In genomic region chr1:36708587-36708986, GRCh38 we compare ENCODE assay signal across 30 cellular contexts.
"Had no signal": no experiment of that assay in that cellular context is flagged by ENCODE, and none has a peak within 500 bp of the region (broad histone marks: within the 10 kb centered on the region; RNA-seq: fewer than 3 reads in every experiment).

No MANE protein-coding gene starts in this region.

- H3K27ac Mint-ChIP-seq: activated CD4-positive, alpha-beta memory T cell treated with anti-CD3 and anti-CD28 coated beads for 36 hours; activated CD4-positive, alpha-beta T cell treated with anti-CD3 and anti-CD28 coated beads for 36 hours; activated CD4-positive, alpha-beta T cell treated with anti-CD3 and anti-CD28 coated beads, Interleukin-2, amount 10 ng/mL, durations not matched to agents 24 days and 14 days; activated CD8-positive, alpha-beta memory T cell treated with anti-CD3 and anti-CD28 coated beads, Interleukin-2, amount 10 ng/mL, durations not matched to agents 7 days and 5 days; activated CD8-positive, alpha-beta T cell treated with anti-CD3 and anti-CD28 coated beads, Interleukin-2, amount 10 ng/mL, durations not matched to agents 7 days and 5 days; activated naive CD4-positive, alpha-beta T cell treated with anti-CD3 and anti-CD28 coated beads, Interleukin-2, amount 10 ng/mL, durations not matched to agents 7 days and 5 days; activated naive CD4-positive, alpha-beta T cell treated with anti-CD3 and anti-CD28 coated beads, Interleukin-2, amount 50 U/mL, for 72 hours; activated naive CD8-positive, alpha-beta T cell treated with anti-CD3 and anti-CD28 coated beads, Interleukin-2, amount 10 ng/mL, durations not matched to agents 7 days and 5 days; dendritic cell treated with granulocyte-macrophage colony-stimulating factor and Interleukin-4, amounts not matched to agents 40 ng/mL and 50 ng/mL, for 4 days; T-helper 17 cell; T-helper 2 cell treated with Interferon-gamma antibody and Interleukin-4, amounts not matched to agents 5 μg/mL and 100 μg/mL, for 36 hours had no signal

- H3K4me3 ChIP-seq: coronary artery, dorsolateral prefrontal cortex, esophagus squamous epithelium had no signal

- H3K4me3 Mint-ChIP-seq: activated CD4-positive, alpha-beta memory T cell treated with anti-CD3 and anti-CD28 coated beads for 36 hours; activated CD4-positive, alpha-beta T cell treated with anti-CD3 and anti-CD28 coated beads for 36 hours; activated CD4-positive, alpha-beta T cell treated with anti-CD3 and anti-CD28 coated beads, Interleukin-2, amount 10 ng/mL, durations not matched to agents 24 days and 14 days; activated CD8-positive, alpha-beta memory T cell treated with anti-CD3 and anti-CD28 coated beads, Interleukin-2, amount 10 ng/mL, durations not matched to agents 7 days and 5 days; activated CD8-positive, alpha-beta T cell treated with anti-CD3 and anti-CD28 coated beads, Interleukin-2, amount 10 ng/mL, durations not matched to agents 7 days and 5 days; activated naive CD4-positive, alpha-beta T cell treated with anti-CD3 and anti-CD28 coated beads, Interleukin-2, amount 10 ng/mL, durations not matched to agents 7 days and 5 days; activated naive CD8-positive, alpha-beta T cell treated with anti-CD3 and anti-CD28 coated beads, Interleukin-2, amount 10 ng/mL, durations not matched to agents 7 days and 5 days; central memory CD8-positive, alpha-beta T cell; dendritic cell treated with granulocyte-macrophage colony-stimulating factor and Interleukin-4, amounts not matched to agents 40 ng/mL and 50 ng/mL, for 4 days; T-helper 17 cell; T-helper 2 cell treated with Interferon-gamma antibody and Interleukin-4, amounts not matched to agents 5 μg/mL and 100 μg/mL, for 36 hours had no signal

- H3K9me3 Mint-ChIP-seq: activated CD4-positive, alpha-beta memory T cell treated with anti-CD3 and anti-CD28 coated beads for 36 hours; activated CD4-positive, alpha-beta T cell treated with anti-CD3 and anti-CD28 coated beads, Interleukin-2, amount 10 ng/mL, durations not matched to agents 24 days and 14 days; activated naive CD4-positive, alpha-beta T cell treated with anti-CD3 and anti-CD28 coated beads, Interleukin-2, amount 10 ng/mL, durations not matched to agents 7 days and 5 days; activated naive CD4-positive, alpha-beta T cell treated with anti-CD3 and anti-CD28 coated beads, Interleukin-2, amount 50 U/mL, for 72 hours; activated naive CD8-positive, alpha-beta T cell treated with anti-CD3 and anti-CD28 coated beads, Interleukin-2, amount 10 ng/mL, durations not matched to agents 7 days and 5 days; central memory CD8-positive, alpha-beta T cell; dendritic cell treated with granulocyte-macrophage colony-stimulating factor and Interleukin-4, amounts not matched to agents 40 ng/mL and 50 ng/mL, for 4 days; T-helper 2 cell treated with Interferon-gamma antibody and Interleukin-4, amounts not matched to agents 5 μg/mL and 100 μg/mL, for 36 hours had no signal

- DNase-seq: activated CD4-positive, alpha-beta memory T cell treated with anti-CD3 and anti-CD28 coated beads for 36 hours; activated CD4-positive, alpha-beta T cell treated with anti-CD3 and anti-CD28 coated beads for 36 hours; activated CD4-positive, alpha-beta T cell treated with anti-CD3 and anti-CD28 coated beads, Interleukin-2, amount 10 ng/mL, durations not matched to agents 24 days and 14 days; activated CD4-positive, CD25-positive, alpha-beta regulatory T cell; activated CD8-positive, alpha-beta memory T cell treated with anti-CD3 and anti-CD28 coated beads, Interleukin-2, amount 10 ng/mL, durations not matched to agents 7 days and 5 days; activated CD8-positive, alpha-beta memory T cell treated with anti-CD3 and anti-CD28 coated beads, Interleukin-2, amount 50 U/mL, for 4 hours; activated CD8-positive, alpha-beta T cell treated with anti-CD3 and anti-CD28 coated beads, Interleukin-2, amount 10 ng/mL, durations not matched to agents 7 days and 5 days; activated gamma-delta T cell; activated naive CD4-positive, alpha-beta T cell; activated naive CD4-positive, alpha-beta T cell treated with anti-CD3 and anti-CD28 coated beads, Interleukin-2, amount 10 ng/mL, durations not matched to agents 7 days and 5 days; activated naive CD8-positive, alpha-beta T cell treated with anti-CD3 and anti-CD28 coated beads, Interleukin-2, amount 10 ng/mL, durations not matched to agents 7 days and 5 days; activated T-cell treated with anti-CD3 and anti-CD28 coated beads, Interleukin-2, amount 50 U/mL, for 1 hour; activated T-cell treated with anti-CD3 and anti-CD28 coated beads, Interleukin-2, amount 50 U/mL, for 48 hours; anterior cingulate cortex; brain microvascular endothelial cell; dorsolateral prefrontal cortex; effector memory CD4-positive, alpha-beta T cell; esophagus squamous epithelium; head of caudate nucleus; T-helper 1 cell; T-helper 17 cell; T1000 had no signal

- H3K36me3 ChIP-seq: brain microvascular endothelial cell, esophagus squamous epithelium had no signal

- H3K27ac ChIP-seq: brain microvascular endothelial cell, coronary artery, dorsolateral prefrontal cortex, esophagus squamous epithelium had no signal

- H3K4me1 Mint-ChIP-seq: activated CD4-positive, alpha-beta T cell treated with anti-CD3 and anti-CD28 coated beads for 36 hours; activated CD4-positive, alpha-beta T cell treated with anti-CD3 and anti-CD28 coated beads, Interleukin-2, amount 10 ng/mL, durations not matched to agents 24 days and 14 days; activated CD8-positive, alpha-beta memory T cell treated with anti-CD3 and anti-CD28 coated beads, Interleukin-2, amount 10 ng/mL, durations not matched to agents 7 days and 5 days; activated naive CD4-positive, alpha-beta T cell treated with anti-CD3 and anti-CD28 coated beads, Interleukin-2, amount 10 ng/mL, durations not matched to agents 7 days and 5 days; activated naive CD8-positive, alpha-beta T cell treated with anti-CD3 and anti-CD28 coated beads, Interleukin-2, amount 10 ng/mL, durations not matched to agents 7 days and 5 days had no signal

- ATAC-seq: activated CD4-positive, alpha-beta T cell treated with anti-CD3 and anti-CD28 coated beads for 36 hours; activated CD8-positive, alpha-beta memory T cell treated with anti-CD3 and anti-CD28 coated beads, Interleukin-2, amount 10 ng/mL, durations not matched to agents 7 days and 5 days; activated CD8-positive, alpha-beta T cell treated with anti-CD3 and anti-CD28 coated beads, Interleukin-2, amount 10 ng/mL, durations not matched to agents 7 days and 5 days; activated naive CD4-positive, alpha-beta T cell treated with anti-CD3 and anti-CD28 coated beads, Interleukin-2, amount 50 U/mL, for 72 hours; T-helper 17 cell had no signal

- H3K36me3 Mint-ChIP-seq: activated CD4-positive, alpha-beta memory T cell treated with anti-CD3 and anti-CD28 coated beads for 36 hours; activated CD8-positive, alpha-beta memory T cell treated with anti-CD3 and anti-CD28 coated beads, Interleukin-2, amount 10 ng/mL, durations not matched to agents 7 days and 5 days; activated naive CD4-positive, alpha-beta T cell treated with anti-CD3 and anti-CD28 coated beads, Interleukin-2, amount 10 ng/mL, durations not matched to agents 7 days and 5 days; activated naive CD4-positive, alpha-beta T cell treated with anti-CD3 and anti-CD28 coated beads, Interleukin-2, amount 50 U/mL, for 72 hours; activated naive CD8-positive, alpha-beta T cell treated with anti-CD3 and anti-CD28 coated beads, Interleukin-2, amount 10 ng/mL, durations not matched to agents 7 days and 5 days had no signal

- H3K9me3 ChIP-seq: esophagus squamous epithelium had no signal

- FAIRE-seq: astrocyte, bronchial epithelial cell, frontal cortex had no signal
